ENCODE assay signal across 21 cellular contexts in genomic region chr2:65000619-65001018, GRCh38. TPM values are rescaled to one million over a fixed set of nuclear protein-coding genes. Genes with fewer than 3 reads are reported as not detected.
DNase-seq lines count a peak whose midpoint lies in the region; TF ChIP-seq lines count a peak whose summit lies in the region.
"Had no signal": no experiment of that assay in that cellular context is flagged by ENCODE, and none has a peak within 500 bp of the region (broad histone marks: within the 10 kb centered on the region; RNA-seq: fewer than 3 reads in every experiment).

No MANE protein-coding gene starts in this region.

- intact Hi-C loops in left ventricle myocardium inferior (cut with micrococcal nuclease) = no loop called here

- H3K27ac ChIP-seq in cardiac muscle cell = peak overlapping the region; percentile 96
- H3K27ac ChIP-seq in left ventricle myocardium inferior (replicated peaks) = no peak overlapping the region
- H3K27ac ChIP-seq: BLaER1 had no signal

- DNase-seq in cardiac muscle cell (ENCODE audit: low read depth in 1 of 2, low spot score in 1 of 2) = peak in 1 of 2 donors; percentile 34
- DNase-seq in left ventricle myocardium inferior = no peak
- peak; percentile 50 for DNase-seq in amniotic epithelial cell (ENCODE audit: low read depth)
- peak; percentile 15 for DNase-seq in fibroblast of pulmonary artery (ENCODE audit: low read depth)
- DNase-seq in cerebellar cortex (ENCODE audit: low spot score) = no peak
- no peak for DNase-seq in SW480 (ENCODE audit: low spot score)
- DNase-seq in DMS79 treated with DMSO at 0.1 percent for 48 hours (lab: John Stamatoyannopoulos, UW) = no peak
- DNase-seq: 8988T; ACHN; BE2C; C1 segment of cervical spinal cord; CD4-positive, alpha-beta memory T cell; CD4-positive, CD25-positive, alpha-beta regulatory T cell; CD8-positive, alpha-beta memory T cell; COR-L47; DMS 273 treated with DMSO at 0.1 percent for 48 hours; DMS153; DMS53; DMS79; GF-D8 had no signal

- H3K4me3 ChIP-seq in cardiac muscle cell (no peak overlapping the region), left ventricle myocardium inferior (no peak overlapping the region), fibroblast of pulmonary artery (replicated peaks; ENCODE audit: low read depth, low read length) (no peak overlapping the region)
- H3K4me3 ChIP-seq: BLaER1 had no signal

- H3K9me3 ChIP-seq in cardiac muscle cell (ENCODE audit: low read depth) (no peaks in the 10 kb centered on the region), left ventricle myocardium inferior (replicated peaks) (no peaks in the 10 kb centered on the region)
- H3K9me3 ChIP-seq: BE2C, BLaER1 had no signal

- no peaks in the 10 kb centered on the region for H3K36me3 ChIP-seq in cardiac muscle cell
- H3K36me3 ChIP-seq in left ventricle myocardium inferior = peaks cover 8% of the 10 kb centered on the region
- H3K36me3 ChIP-seq: BE2C had no signal

- H3K27me3 ChIP-seq in cardiac muscle cell = no peaks in the 10 kb centered on the region
- no peaks in the 10 kb centered on the region for H3K27me3 ChIP-seq in left ventricle myocardium inferior (ENCODE audit: low read depth)
- H3K27me3 ChIP-seq: BE2C, BLaER1 had no signal

- peaks cover 62% of the 10 kb centered on the region for H3K4me1 ChIP-seq in cardiac muscle cell (ENCODE audit: low read depth)
- peaks cover 21% of the 10 kb centered on the region for H3K4me1 ChIP-seq in left ventricle myocardium inferior
- H3K4me1 ChIP-seq: BE2C, BLaER1 had no signal

- no peak for TF ChIP-seq CTCF in cardiac muscle cell (IDR thresholded peaks at IDR 0.05; ENCODE audit: low read depth, low read length)
- no peak for TF ChIP-seq CTCF in left ventricle myocardium inferior (IDR thresholded peaks at IDR 0.05; ENCODE audit: borderline replicate concordance)
- no peak for TF ChIP-seq CTCF in fibroblast of pulmonary artery (IDR thresholded peaks at IDR 0.05; ENCODE audit: low read length, missing control alignments)

RNA-seq across cellular contexts. Expression of gene SLC1A4, which starts 11.4 kb away (rescaled TPM):
- total RNA-seq in cardiac muscle cell (31.7 and 46.8 TPM in 2 replicates), left ventricle myocardium inferior (13.2 TPM)
- polyA plus RNA-seq in cardiac muscle cell = 34.2 and 37.1 TPM in 2 replicates

RNA-seq across cellular contexts. Expression of gene CEP68, which starts 55.6 kb away (rescaled TPM):
- total RNA-seq in cardiac muscle cell (17.2 and 28.3 TPM in 2 replicates), left ventricle myocardium inferior (20.2 TPM)
- polyA plus RNA-seq in cardiac muscle cell = 17.6 and 29.4 TPM in 2 replicates

Comparison
In these comparisons a context has a peak if more than half of its experiments do, and no peak if none do; other contexts are left out.
1. DNase-seq: peak in amniotic epithelial cell (single experiment) and fibroblast of pulmonary artery (single experiment); none in left ventricle myocardium inferior (single experiment), cerebellar cortex (single experiment), SW480 (single experiment) and DMS79 treated with DMSO at 0.1 percent for 48 hours (single experiment).